ENCODE assay signal across 8 cellular contexts in genomic region chr3:11820540-11821041, GRCh38. TPM values are rescaled to one million over a fixed set of nuclear protein-coding genes. Genes with fewer than 3 reads are reported as not detected.
DNase-seq lines count a peak whose midpoint lies in the region; ATAC-seq and TF ChIP-seq lines count a peak whose summit lies in the region.

No MANE protein-coding gene starts in this region.

- H3K18ac ChIP-seq in IMR-90 (ENCODE audit: low read depth, low read length) = no peak overlapping the region

- H2AFZ ChIP-seq in IMR-90 (replicated peaks; ENCODE audit: low read length, poor library complexity) = no peak overlapping the region
- no peak overlapping the region for H2AFZ ChIP-seq in osteoblast (ENCODE audit: low read length)

- H2BK120ac ChIP-seq in IMR-90 (ENCODE audit: low read depth, low read length) = no peak overlapping the region

- no peak overlapping the region for H3K4ac ChIP-seq in IMR-90 (ENCODE audit: low read depth, low read length)

- peaks cover 9% of the 10 kb centered on the region; the same call in 1 of the 2 replicates for H3K4me1 ChIP-seq in IMR-90 (ENCODE audit: control insufficient read depth, insufficient read depth, low read length)
- no peaks in the 10 kb centered on the region for H3K4me1 ChIP-seq in osteoblast (ENCODE audit: insufficient read depth, low read length)

- no peak overlapping the region for H2AK9ac ChIP-seq in IMR-90 (replicated peaks; ENCODE audit: low read depth, low read length, poor library complexity)

- POLR2A ChIA-PET in IMR-90 (lab: Charles Lee; ENCODE audit: unreplicated experiment) = no interaction called here

- no peak overlapping the region for H3K56ac ChIP-seq in IMR-90 (ENCODE audit: extremely low read depth, insufficient read depth, low read length)

- intact Hi-C loops in IMR-90 (cut with micrococcal nuclease) = no loop called here

- no peak overlapping the region for H4K5ac ChIP-seq in IMR-90 (ENCODE audit: low read depth, low read length)

- TF ChIP-seq CTCF in IMR-90 (conservative IDR thresholded peaks at IDR 0.05; ENCODE audit: low read depth, low read length) = no peak
- no peak for TF ChIP-seq CTCF in osteoblast (IDR thresholded peaks at IDR 0.05; ENCODE audit: extremely low read depth, low read depth, low read length)

- peaks cover 0 to 2% of the 10 kb centered on the region in 2 experiments; a peak in 1 of 4 replicates for H3K79me1 ChIP-seq in IMR-90 (ENCODE audit: low read depth in 1 of 2, low read length in 2 of 2)

- BruUV-seq in IMR-90 (replicated peaks; lab: Mats Ljungman, UMichigan) = no TSS peak

- H2BK5ac ChIP-seq in IMR-90 (ENCODE audit: low read depth, low read length, poor library complexity, severe bottlenecking) = no peak overlapping the region

- no peaks in the 10 kb centered on the region for H3K79me2 ChIP-seq in osteoblast (ENCODE audit: insufficient read depth, low read length)

- H3K23ac ChIP-seq in IMR-90 (ENCODE audit: low read depth, low read length) = no peak overlapping the region

- H3K27ac ChIP-seq in IMR-90 (ENCODE audit: insufficient read depth, low read length) (no peak overlapping the region), osteoblast (ENCODE audit: low read depth, low read length) (no peak overlapping the region)

- no CpG with 5 or more reads among the region's 3 CpGs for WGBS in IMR-90 (ENCODE audit: extremely low coverage in 2 of 2, insufficient read length in 1 of 2), 2 experiments

- no peaks in the 10 kb centered on the region for H4K20me1 ChIP-seq in IMR-90 (ENCODE audit: insufficient read depth, low read length)
- no peaks in the 10 kb centered on the region for H4K20me1 ChIP-seq in osteoblast (ENCODE audit: insufficient read depth, low read length)

- peak; percentile 84 for ATAC-seq in GM21360 (IDR thresholded peaks at IDR 0.05; ENCODE audit: unreplicated experiment)
- ATAC-seq in IMR-90 (ENCODE audit: low read depth) = peak; percentile 53; the same call in 1 of the 2 replicates

- CTCF ChIA-PET in IMR-90 (lab: Yijun Ruan, JAX) = interaction anchor here (0.5 to 0.6 kb wide), 2 partner anchors 10 to 1838 kb away, joined by 6 to 7 read pairs; no protein-coding TSS in a partner anchor

- no peak overlapping the region for H3K9ac ChIP-seq in IMR-90 (ENCODE audit: low read depth, low read length)

- H3K9me3 ChIP-seq in IMR-90 (ENCODE audit: control insufficient read depth, insufficient read depth, low read length) (no peaks in the 10 kb centered on the region), osteoblast (ENCODE audit: low read depth, low read length) (no peaks in the 10 kb centered on the region)

- H3K4me2 ChIP-seq in IMR-90 (ENCODE audit: low read depth, low read length) (no peak overlapping the region), osteoblast (ENCODE audit: insufficient read depth, low read length) (no peak overlapping the region)

- dilution Hi-C loops in IMR-90 (cut with HindIII; ENCODE audit: low sequenced_read_pairs, unreplicated experiment) = no loop called here

- H3K36me3 ChIP-seq in IMR-90 (ENCODE audit: control insufficient read depth, insufficient read depth, low read length) = peaks cover 11% of the 10 kb centered on the region
- H3K36me3 ChIP-seq in osteoblast (ENCODE audit: insufficient read depth, low read length) = peaks cover 50% of the 10 kb centered on the region

- TF ChIP-seq RAD21 in IMR-90 (IDR thresholded peaks at IDR 0.05; ENCODE audit: low read length) = no peak

- H4K91ac ChIP-seq in IMR-90 (ENCODE audit: insufficient read depth, low read depth, low read length) = no peak overlapping the region

- DNase-seq in GM03348 (ENCODE audit: low spot score) (peak; percentile 47), IMR-90 (peak; percentile 31), fibroblast of peridontal ligament (ENCODE audit: extremely low read depth) (peak; percentile 33), SIG-M5 treated with dmso at 0.1 percent for 504 hours (lab: John Stamatoyannopoulos, UW; ENCODE audit: unreplicated experiment) (no peak), NCI-H2227 treated with DMSO at 0.1 percent for 48 hours (lab: John Stamatoyannopoulos, UW) (no peak), osteoblast (ENCODE audit: insufficient read length, low spot score, missing footprints) (no peak), GOT3 (lab: John Stamatoyannopoulos, UW) (no peak)

- H3K14ac ChIP-seq in IMR-90 (replicated peaks; ENCODE audit: low read depth, low read length) = no peak overlapping the region

- no peak overlapping the region for H2AK5ac ChIP-seq in IMR-90 (ENCODE audit: low read depth, low read length)

- no peak overlapping the region for H2BK15ac ChIP-seq in IMR-90 (ENCODE audit: low read depth, low read length)

- H3K4me3 ChIP-seq in IMR-90 (ENCODE audit: insufficient read depth, low read depth, low read length) = no peak overlapping the region
- H3K4me3 ChIP-seq in osteoblast (ENCODE audit: insufficient read depth, low read length) = no peak overlapping the region

- H3K27me3 ChIP-seq in IMR-90 (ENCODE audit: control insufficient read depth, insufficient read depth, low read length) = no peaks in the 10 kb centered on the region
- no peaks in the 10 kb centered on the region for H3K27me3 ChIP-seq in osteoblast (ENCODE audit: insufficient read depth, low read length)

- H4K8ac ChIP-seq in IMR-90 (ENCODE audit: low read depth in 2 of 2, low read length in 2 of 2) = no peak overlapping the region; a peak in 1 of 4 replicates

- no peak overlapping the region for H2BK20ac ChIP-seq in IMR-90 (ENCODE audit: low read depth, low read length)

- no peak for TF ChIP-seq POLR2A in IMR-90 (IDR thresholded peaks at IDR 0.05; ENCODE audit: low read depth, low read length)

- H3K9me1 ChIP-seq in IMR-90 (ENCODE audit: insufficient read depth, low read length) = peaks cover 7% of the 10 kb centered on the region; the same call in 1 of the 2 replicates

- in situ Hi-C loops in IMR-90 (cut with MboI; ENCODE audit: low sequenced_read_pairs) = no loop called here

TF ChIP-seq in IMR-90, 13 proteins besides CTCF, POLR2A, EP300 and RAD21:
- TF ChIP-seq SMC3 (IDR thresholded peaks at IDR 0.05; ENCODE audit: low read depth, low read length) = no peak
- TF ChIP-seq RFX5 (IDR thresholded peaks at IDR 0.05; ENCODE audit: low read depth, low read length) = no peak

RNA-seq across cellular contexts. Expression of gene TAMM41, which starts 26.1 kb away (rescaled TPM):
- total RNA-seq in IMR-90 (2012; rRNA removed) = 3.9 and 4.3 TPM in 2 replicates
- polyA plus RNA-seq in IMR-90 (2012; rRNA removed) = 15.9 and 25.7 TPM in 2 replicates
- polyA plus RNA-seq in IMR-90 (2012; cell fraction: cytosol; rRNA removed) = 6.4 and 8.7 TPM in 2 replicates
- polyA plus RNA-seq in IMR-90 (2012; cell fraction: nucleus; rRNA removed; ENCODE audit: low replicate concordance) = 20.2 and 21.1 TPM in 2 replicates
- total RNA-seq in osteoblast = 8.7 and 13.8 TPM in 2 replicates

Comparison
In these comparisons a context has a peak if more than half of its experiments do, and no peak if none do; other contexts are left out.
1. DNase-seq: peak in GM03348 (single experiment), IMR-90 (single experiment) and fibroblast of peridontal ligament (single experiment); none in SIG-M5 treated with dmso at 0.1 percent for 504 hours (single experiment), NCI-H2227 treated with DMSO at 0.1 percent for 48 hours (single experiment), osteoblast (single experiment) and GOT3 (single experiment).